ENCODE assay signal across 24 cellular contexts in genomic region chr2:58081000-58081399, GRCh38. TPM values are rescaled to one million over a fixed set of nuclear protein-coding genes. Genes with fewer than 3 reads are reported as not detected.
DNase-seq lines count a peak whose midpoint lies in the region; ATAC-seq and TF ChIP-seq lines count a peak whose summit lies in the region.
"Had no signal": no experiment of that assay in that cellular context is flagged by ENCODE, and none has a peak within 500 bp of the region (broad histone marks: within the 10 kb centered on the region; RNA-seq: fewer than 3 reads in every experiment).

No MANE protein-coding gene starts in this region.

- no peaks in the 10 kb centered on the region for H3K36me3 ChIP-seq in gastrocnemius medialis
- H3K36me3 ChIP-seq: thoracic aorta had no signal

- no peak overlapping the region for H3K27ac ChIP-seq in gastrocnemius medialis
- H3K27ac ChIP-seq: thoracic aorta had no signal

- DNase-seq in NCI-H748 (lab: John Stamatoyannopoulos, UW; ENCODE audit: unreplicated experiment) (peak; percentile 16), NCI-H748 treated with DMSO at 0.1 percent for 48 hours (lab: John Stamatoyannopoulos, UW) (no peak), NCI-H146 treated with DMSO at 0.1 percent for 48 hours (lab: John Stamatoyannopoulos, UW; ENCODE audit: unreplicated experiment) (peak; percentile 35), choroid plexus epithelial cell (ENCODE audit: low read depth) (peak; percentile 16), retinal pigment epithelial cell (ENCODE audit: low read depth) (peak; percentile 5), gastrocnemius medialis (no peak)
- DNase-seq: activated CD4-positive, alpha-beta T cell treated with anti-CD3 and anti-CD28 coated beads for 36 hours; cerebellar nuclear complex; DMS153; effector CD8-positive, alpha-beta T cell; glutamatergic neuron; H9; left ventricle myocardium superior; midbrain; NCI-H1694; nephron progenitor cell; stimulated activated CD4-positive, alpha-beta T cell treated with anti-CD3 and anti-CD28 coated beads, Interleukin-2, amount 100 ng/mL, for 24 hours; stimulated activated naive CD4-positive, alpha-beta T cell; T-cell had no signal

- H3K4me1 ChIP-seq in gastrocnemius medialis, result no peaks in the 10 kb centered on the region

- H3K4me3 ChIP-seq in choroid plexus epithelial cell (ENCODE audit: low read depth, low read length) (no peak overlapping the region), retinal pigment epithelial cell (ENCODE audit: low read length) (no peak overlapping the region), gastrocnemius medialis (no peak overlapping the region)
- H3K4me3 ChIP-seq: thoracic aorta had no signal

- in situ Hi-C loops in gastrocnemius medialis (cut with MboI; ENCODE audit: low sequenced_read_pairs in 4 of 4), result no loop called here

- no peak for TF ChIP-seq POLR2A in gastrocnemius medialis (IDR thresholded peaks at IDR 0.05)

- TF ChIP-seq CTCF in choroid plexus epithelial cell (conservative IDR thresholded peaks at IDR 0.05; ENCODE audit: low read depth, low read length) (no peak), retinal pigment epithelial cell (conservative IDR thresholded peaks at IDR 0.05; ENCODE audit: low read depth, low read length) (no peak), gastrocnemius medialis (IDR thresholded peaks at IDR 0.05 in 4 of 5, conservative IDR thresholded peaks at IDR 0.05 in 1 of 5) (no peak)

- intact Hi-C loops in gastrocnemius medialis (cut with DNase I; ENCODE audit: low total_unique reads), result no loop called here

- H3K9me3 ChIP-seq in gastrocnemius medialis, result no peaks in the 10 kb centered on the region
- H3K9me3 ChIP-seq: thoracic aorta had no signal

- no peaks in the 10 kb centered on the region for H3K27me3 ChIP-seq in gastrocnemius medialis

- ATAC-seq in GM19463 (IDR thresholded peaks at IDR 0.05; ENCODE audit: unreplicated experiment), result no peak
- ATAC-seq in gastrocnemius medialis, result no peak
- no peak for ATAC-seq in GM18520 (IDR thresholded peaks at IDR 0.05; ENCODE audit: unreplicated experiment)
- ATAC-seq: activated CD4-positive, alpha-beta T cell treated with anti-CD3 and anti-CD28 coated beads for 36 hours; activated naive CD4-positive, alpha-beta T cell treated with anti-CD3 and anti-CD28 coated beads, Interleukin-2, amount 50 U/mL, for 72 hours; left ventricle myocardium superior; Right ventricle myocardium inferior; T-cell had no signal

RNA-seq across cellular contexts. Expression of gene VRK2, which starts 34.4 kb away (rescaled TPM):
- total RNA-seq in gastrocnemius medialis, result 10 to 100 TPM; 12.3 to 24.5 (median 21.2) TPM

Comparison
In these comparisons a context has a peak if more than half of its experiments do, and no peak if none do; other contexts are left out.
1. DNase-seq: peak in NCI-H748 (single experiment), NCI-H146 treated with DMSO at 0.1 percent for 48 hours (single experiment), choroid plexus epithelial cell (single experiment) and retinal pigment epithelial cell (single experiment); none in NCI-H748 treated with DMSO at 0.1 percent for 48 hours (single experiment) and gastrocnemius medialis (0 of 2).